ENCODE assay signal across 21 cellular contexts in genomic region chr5:175750476-175751080, GRCh38.
DNase-seq lines count a peak whose midpoint lies in the region; ATAC-seq lines count a peak whose summit lies in the region.
"Had no signal": no experiment of that assay in that cellular context is flagged by ENCODE, and none has a peak within 500 bp of the region (broad histone marks: within the 10 kb centered on the region; RNA-seq: fewer than 3 reads in every experiment).

No MANE protein-coding gene starts in this region.

- H3K27ac ChIP-seq in HUES48 (ENCODE audit: low read depth, low read length), result peak overlapping the region; percentile 53
- H3K27ac ChIP-seq: epithelial cell of prostate, foreskin keratinocyte, pancreas, upper lobe of right lung had no signal

- H3K4me3 ChIP-seq in HUES48 (ENCODE audit: low read depth, low read length), result no peak overlapping the region
- H3K4me3 ChIP-seq: GM12878, pancreas, upper lobe of right lung had no signal

- DNase-seq in NCI-H1417 (lab: John Stamatoyannopoulos, UW) (peak in 2 of 3 experiments; percentile 73 to 89), NCI-H1417 treated with DMSO at 0.1 percent for 48 hours (lab: John Stamatoyannopoulos, UW) (no peak), NCI-H82 treated with DMSO at 0.1 percent for 48 hours (lab: John Stamatoyannopoulos, UW; ENCODE audit: unreplicated experiment) (peak; percentile 22), left lobe of liver (ENCODE audit: low spot score) (peak; percentile 24), posterior vena cava (ENCODE audit: low spot score) (no peak), KG1 (lab: John Stamatoyannopoulos, UW) (no peak)
- DNase-seq: activated CD4-positive, alpha-beta T cell treated with anti-CD3 and anti-CD28 coated beads for 48 hours; activated gamma-delta T cell; DMS153; foreskin keratinocyte; mesendoderm; naive thymus-derived CD4-positive, alpha-beta T cell; pancreas; stimulated activated CD4-positive, alpha-beta T cell treated with anti-CD3 and anti-CD28 coated beads, Interleukin-2, amount 100 ng/mL, for 24 hours; stimulated activated naive CD8-positive, alpha-beta T cell treated with anti-CD3 and anti-CD28 coated beads, Interleukin-15, amount 100 ng/mL, for 72 hours; upper lobe of right lung had no signal

- H3K27me3 ChIP-seq in HUES48 (ENCODE audit: control insufficient read depth, insufficient read depth, low read length), result no peaks in the 10 kb centered on the region
- H3K27me3 ChIP-seq: foreskin keratinocyte had no signal

- no peaks in the 10 kb centered on the region for H3K9me3 ChIP-seq in HUES48 (ENCODE audit: control insufficient read depth, insufficient read depth, low read length)
- H3K9me3 ChIP-seq: pancreas, upper lobe of right lung had no signal

- no peak for ATAC-seq in left lobe of liver
- no peak for ATAC-seq in GM18519 (IDR thresholded peaks at IDR 0.05; ENCODE audit: low FRiP score, unreplicated experiment)
- ATAC-seq: GM12878; HepG2; naive thymus-derived CD4-positive, alpha-beta T cell; pancreas; stimulated activated naive CD8-positive, alpha-beta T cell treated with anti-CD3 and anti-CD28 coated beads, Interleukin-15, amount 100 ng/mL, for 72 hours; upper lobe of right lung had no signal

- intact Hi-C loops in posterior vena cava (cut with DNase I), result no loop called here

- peaks cover 6% of the 10 kb centered on the region; the same call in 1 of the 2 replicates for H3K4me1 ChIP-seq in HUES48 (ENCODE audit: control insufficient read depth, insufficient read depth, low read length)
- H3K4me1 ChIP-seq: foreskin keratinocyte, pancreas, upper lobe of right lung had no signal

- H3K9ac ChIP-seq in HUES48 (ENCODE audit: low read depth, low read length), result no peak overlapping the region

- H3K36me3 ChIP-seq in HUES48 (ENCODE audit: control insufficient read depth, insufficient read depth, low read length), result no peaks in the 10 kb centered on the region
- H3K36me3 ChIP-seq: pancreas, upper lobe of right lung had no signal

Comparison
In these comparisons a context has a peak if more than half of its experiments do, and no peak if none do; other contexts are left out.
1. DNase-seq: peak in NCI-H1417 (2 of 3), NCI-H82 treated with DMSO at 0.1 percent for 48 hours (single experiment) and left lobe of liver (single experiment); none in NCI-H1417 treated with DMSO at 0.1 percent for 48 hours (single experiment), posterior vena cava (single experiment) and KG1 (single experiment).